ENCODE assay signal across 10 cellular contexts in genomic region chr14:77125275-77126073, GRCh38. TPM values are rescaled to one million over a fixed set of nuclear protein-coding genes. Genes with fewer than 3 reads are reported as not detected.
A peak's percentile ranks its signal among the peaks of the same experiment; 100 is the strongest.
DNase-seq lines count a peak whose midpoint lies in the region; ATAC-seq, FAIRE-seq and TF ChIP-seq lines count a peak whose summit lies in the region.
"Had no signal": no experiment of that assay in that cellular context is flagged by ENCODE, and none has a peak within 500 bp of the region (broad histone marks: within the 10 kb centered on the region; RNA-seq: fewer than 3 reads in every experiment).

No MANE protein-coding gene starts in this region.

- H3K4me2 ChIP-seq in K562 (ENCODE audit: insufficient read depth, low read length) = peak overlapping the region; percentile 71; the same call in 1 of the 2 replicates

- BruUV-seq in K562 (replicated peaks; lab: Mats Ljungman, UMichigan) = no TSS peak

- no peaks in the 10 kb centered on the region for H3K79me2 ChIP-seq in K562 (ENCODE audit: control insufficient read depth, insufficient read depth, low read length)

- peaks cover 0 to 26% of the 10 kb centered on the region in 2 experiments; a peak in 2 of 5 replicates for H3K27me3 ChIP-seq in K562 (ENCODE audit: control insufficient read depth in 2 of 2, insufficient read depth in 2 of 2, low read length in 2 of 2)
- H3K27me3 ChIP-seq in upper lobe of left lung = peaks cover 0 to 6% (median 2%) of the 10 kb centered on the region in 4 donors

- DNase-seq in activated naive CD4-positive, alpha-beta T cell treated with anti-CD3 and anti-CD28 coated beads, Interleukin-2, amount 10 ng/mL, durations not matched to agents 7 days and 5 days = no peak
- no peak for DNase-seq in activated naive CD4-positive, alpha-beta T cell treated with Interleukin-2 at 50 U/mL for 16 hours
- DNase-seq in K562 (ENCODE audit: extremely low read depth in 1 of 4, low spot score in 3 of 4) (no peak), mesenteric fat pad (ENCODE audit: low spot score) (peak; percentile 85), upper lobe of left lung (no peak), midbrain (lab: John Stamatoyannopoulos, UW) (no peak)
- DNase-seq: DND-41, NCI-H226 had no signal

- TF ChIP-seq RAD21 in K562 (CRISPR knock-in tag; conservative IDR thresholded peaks at IDR 0.05 in 1 of 2, IDR thresholded peaks at IDR 0.05 in 1 of 2) = no peak

- no peaks in the 10 kb centered on the region for H3K9me3 Mint-ChIP-seq in activated naive CD4-positive, alpha-beta T cell treated with anti-CD3 and anti-CD28 coated beads, Interleukin-2, amount 10 ng/mL, durations not matched to agents 7 days and 5 days

- peaks cover 0 to 22% of the 10 kb centered on the region in 2 experiments; a peak in 4 of 5 replicates for H3K4me1 ChIP-seq in K562 (replicated peaks in 1 of 2; ENCODE audit: control insufficient read depth in 2 of 2, insufficient read depth in 2 of 2, low read length in 2 of 2)
- H3K4me1 ChIP-seq in upper lobe of left lung = peaks cover 18 to 42% (median 35%) of the 10 kb centered on the region in 4 donors

- H3K4me3 ChIP-seq in K562 = no peak overlapping the region
- H3K4me3 ChIP-seq in upper lobe of left lung = peak overlapping the region in 3 of 4 donors; percentile 44 to 58 (median 56)

- POLR2A ChIA-PET in K562 (lab: Yijun Ruan, JAX) = no interaction called here

- CTCF ChIA-PET in activated naive CD4-positive, alpha-beta T cell treated with anti-CD3 and anti-CD28 coated beads, Interleukin-2, amount 10 ng/mL, durations not matched to agents 7 days and 5 days (lab: Charles Lee) = interaction anchor here (0.7 to 5.7 kb wide), 6 partner anchors 9 to 250 kb away, joined by 3 to 32 read pairs (median 20); no protein-coding TSS in a partner anchor
- CTCF ChIA-PET in K562 (lab: Yijun Ruan, JAX; ENCODE audit: low intra/inter-chr PET ratio) = interaction anchor here (1.1 to 1.2 kb wide), 2 partner anchors 58 to 253 kb away, joined by 3 read pairs; no protein-coding TSS in a partner anchor

- FAIRE-seq in K562 (lab: Jason Lieb, UNC) = no peak

- no peaks in the 10 kb centered on the region for H3K36me3 ChIP-seq in K562 (ENCODE audit: control insufficient read depth, insufficient read depth, low read length)
- peaks cover 0 to 7% (median 0%) of the 10 kb centered on the region in 4 donors for H3K36me3 ChIP-seq in upper lobe of left lung

- H3K36me3 Mint-ChIP-seq in activated naive CD4-positive, alpha-beta T cell treated with anti-CD3 and anti-CD28 coated beads, Interleukin-2, amount 10 ng/mL, durations not matched to agents 7 days and 5 days = peaks cover 3% of the 10 kb centered on the region

- TF ChIP-seq CTCF in K562 (IDR thresholded peaks at IDR 0.05 in 2 of 3, conservative IDR thresholded peaks at IDR 0.05 in 1 of 3; ENCODE audit: insufficient read depth in 2 of 3, low read depth in 1 of 3, low read length in 3 of 3) = no peak
- no peak for TF ChIP-seq CTCF in upper lobe of left lung (IDR thresholded peaks at IDR 0.05)

- peaks cover 68% of the 10 kb centered on the region for H3K27me3 Mint-ChIP-seq in activated naive CD4-positive, alpha-beta T cell treated with anti-CD3 and anti-CD28 coated beads, Interleukin-2, amount 10 ng/mL, durations not matched to agents 7 days and 5 days

- no peaks in the 10 kb centered on the region; the same call in 1 of the 2 replicates for H4K20me1 ChIP-seq in K562 (replicated peaks; ENCODE audit: control insufficient read depth, insufficient read depth, low read length)

- peak overlapping the region in 1 of 2 experiments; percentile 86; a peak in 1 of 4 replicates for H3K9ac ChIP-seq in K562 (ENCODE audit: insufficient read depth in 1 of 2, low read depth in 2 of 2, low read length in 2 of 2)

- TF ChIP-seq POLR2A in K562 (conservative IDR thresholded peaks at IDR 0.05) (no peak), upper lobe of left lung (IDR thresholded peaks at IDR 0.05) (no peak)

- ATAC-seq in K562 = no peak
- no peak for ATAC-seq in upper lobe of left lung (ENCODE audit: low FRiP score in 2 of 2)
- no peak for ATAC-seq in GM18520 (IDR thresholded peaks at IDR 0.05; ENCODE audit: unreplicated experiment)
- ATAC-seq in HG02588 (IDR thresholded peaks at IDR 0.05; ENCODE audit: unreplicated experiment) = no peak

- H3K4me3 Mint-ChIP-seq in activated naive CD4-positive, alpha-beta T cell treated with anti-CD3 and anti-CD28 coated beads, Interleukin-2, amount 10 ng/mL, durations not matched to agents 7 days and 5 days = peak overlapping the region; percentile 49

- H3K27ac ChIP-seq in K562 (ENCODE audit: extremely low read depth, low read depth, low read length) (no peak overlapping the region), upper lobe of left lung (no peak overlapping the region)

- WGBS in K562 (ENCODE audit: insufficient coverage, low coverage, missing lambda C conversion rate) = 44% methylated on average over 21 of the region's 36 CpGs
- 26 to 32% methylated on average over 33 to 36 of the region's 36 CpGs for WGBS in upper lobe of left lung, 2 donors

- no peak overlapping the region for H3K27ac Mint-ChIP-seq in activated naive CD4-positive, alpha-beta T cell treated with anti-CD3 and anti-CD28 coated beads, Interleukin-2, amount 10 ng/mL, durations not matched to agents 7 days and 5 days

- no peak for TF ChIP-seq EP300 in K562 (IDR thresholded peaks at IDR 0.05; ENCODE audit: low read length)
- no peak for TF ChIP-seq EP300 in upper lobe of left lung (IDR thresholded peaks at IDR 0.05)

- in situ Hi-C loops in K562 (cut with MboI) = no loop called here

- H3K9me3 ChIP-seq in K562 (replicated peaks; ENCODE audit: control insufficient read depth, insufficient read depth, low read depth, low read length) (no peaks in the 10 kb centered on the region), upper lobe of left lung (no peaks in the 10 kb centered on the region)

- no peaks in the 10 kb centered on the region for H3K9me1 ChIP-seq in K562 (ENCODE audit: control insufficient read depth, insufficient read depth, low read length)

- H3K4me1 Mint-ChIP-seq in activated naive CD4-positive, alpha-beta T cell treated with anti-CD3 and anti-CD28 coated beads, Interleukin-2, amount 10 ng/mL, durations not matched to agents 7 days and 5 days = peaks cover 47% of the 10 kb centered on the region

- intact Hi-C loops in K562 (cut with micrococcal nuclease) = no loop called here

- no peak overlapping the region for H2AFZ ChIP-seq in K562 (ENCODE audit: low read depth, low read length)

RNA-seq across cellular contexts. Expression of gene ZDHHC22, which starts 16.1 kb away (rescaled TPM):
- not detected in 2 replicates for total RNA-seq in K562 (2011; cell fraction: chromatin; rRNA removed; ENCODE audit: low replicate concordance)
- not detected in 2 replicates for total RNA-seq in K562 (2011; cell fraction: nucleolus; rRNA removed)
- not detected in 2 replicates for total RNA-seq in K562 (2011; cell fraction: nucleoplasm; rRNA removed)
- not detected in 2 replicates for total RNA-seq in K562 (2014; rRNA removed)
- total RNA-seq in K562 (2014; rRNA removed; fragmentation: Illumina TruSeq; extraction: Trizol) = not detected in 2 replicates
- not detected in 2 replicates for total RNA-seq in K562 (2015; rRNA removed; fragmentation: Illumina TruSeq; extraction: Trizol)
- total RNA-seq in K562 (2021) = not detected in 2 replicates
- polyA plus RNA-seq in K562 (2011; rRNA removed) = not detected in 2 replicates
- polyA plus RNA-seq in K562 (2011; cell fraction: cytosol; rRNA removed) = not detected in 2 replicates
- not detected in 2 replicates for polyA plus RNA-seq in K562 (2011; cell fraction: nucleus; rRNA removed)
- polyA plus RNA-seq in K562 (2012) = not detected in 2 replicates
- not detected in 2 replicates for polyA plus RNA-seq in K562 (2014; fragmentation: Illumina TruSeq; extraction: Trizol)
- polyA plus RNA-seq in K562 (2014; fragmentation: Nextera tagmentation; extraction: Ambion mirVana) = not detected
- polyA plus RNA-seq in K562 (2014; rRNA removed) = not detected in 2 replicates
- not detected in 2 replicates for polyA minus RNA-seq in K562 (2011; rRNA and poly(A)+ RNA removed)
- polyA minus RNA-seq in K562 (2011; cell fraction: cytosol; rRNA and poly(A)+ RNA removed) = not detected in 2 replicates
- not detected in 2 replicates for polyA minus RNA-seq in K562 (2011; cell fraction: nucleus; rRNA and poly(A)+ RNA removed)
- total RNA-seq in mesenteric fat pad = not detected
- under 1 TPM in 1 of 6 donors, not detected in 5; 0.06 TPM for total RNA-seq in upper lobe of left lung

RNA-seq across cellular contexts. Expression of gene CIPC, which starts 27.4 kb away (rescaled TPM):
- total RNA-seq in K562 (2011; cell fraction: chromatin; rRNA removed; ENCODE audit: low replicate concordance) = 10.6 and 18.5 TPM in 2 replicates
- 9.2 and 11.6 TPM in 2 replicates for total RNA-seq in K562 (2011; cell fraction: nucleolus; rRNA removed)
- total RNA-seq in K562 (2011; cell fraction: nucleoplasm; rRNA removed) = 15.0 and 19.5 TPM in 2 replicates
- total RNA-seq in K562 (2014; rRNA removed) = 8.5 and 11.1 TPM in 2 replicates
- 11.5 and 12.1 TPM in 2 replicates for total RNA-seq in K562 (2014; rRNA removed; fragmentation: Illumina TruSeq; extraction: Trizol)
- total RNA-seq in K562 (2015; rRNA removed; fragmentation: Illumina TruSeq; extraction: Trizol) = 11.1 and 11.9 TPM in 2 replicates
- 10.7 and 14.4 TPM in 2 replicates for total RNA-seq in K562 (2021)
- polyA plus RNA-seq in K562 (2011; rRNA removed) = 15.3 and 16.9 TPM in 2 replicates
- polyA plus RNA-seq in K562 (2011; cell fraction: cytosol; rRNA removed) = 9.1 and 10.5 TPM in 2 replicates
- polyA plus RNA-seq in K562 (2011; cell fraction: nucleus; rRNA removed) = 14.3 and 15.5 TPM in 2 replicates
- 5.6 and 8.3 TPM in 2 replicates for polyA plus RNA-seq in K562 (2012)
- polyA plus RNA-seq in K562 (2014; fragmentation: Illumina TruSeq; extraction: Trizol) = 9.6 and 11.4 TPM in 2 replicates
- polyA plus RNA-seq in K562 (2014; fragmentation: Nextera tagmentation; extraction: Ambion mirVana) = 1 to 10 TPM; 5.0 to 6.5 TPM
- polyA plus RNA-seq in K562 (2014; rRNA removed) = 9.0 and 10.8 TPM in 2 replicates
- 13.3 and 14.9 TPM in 2 replicates for polyA minus RNA-seq in K562 (2011; rRNA and poly(A)+ RNA removed)
- polyA minus RNA-seq in K562 (2011; cell fraction: cytosol; rRNA and poly(A)+ RNA removed) = 5.8 and 11.6 TPM in 2 replicates
- 7.7 and 8.3 TPM in 2 replicates for polyA minus RNA-seq in K562 (2011; cell fraction: nucleus; rRNA and poly(A)+ RNA removed)
- 23.1 TPM for total RNA-seq in mesenteric fat pad
- 10 to 100 TPM; 25.1 to 42.4 (median 32.7) TPM for total RNA-seq in upper lobe of left lung

RNA-seq across cellular contexts. Expression of gene TMEM63C, which starts 56.1 kb away (rescaled TPM):
- 0.25 TPM in 1 of 2 replicates, not detected in the other for total RNA-seq in K562 (2011; cell fraction: chromatin; rRNA removed; ENCODE audit: low replicate concordance)
- total RNA-seq in K562 (2011; cell fraction: nucleolus; rRNA removed) = not detected in 2 replicates
- not detected in 2 replicates for total RNA-seq in K562 (2011; cell fraction: nucleoplasm; rRNA removed)
- total RNA-seq in K562 (2014; rRNA removed) (not detected in 2 replicates), K562 (2014; rRNA removed; fragmentation: Illumina TruSeq; extraction: Trizol) (not detected in 2 replicates), K562 (2015; rRNA removed; fragmentation: Illumina TruSeq; extraction: Trizol) (0.57 TPM in 1 of 2 replicates, not detected in the other), K562 (2021) (not detected in 2 replicates), mesenteric fat pad (0.51 TPM), upper lobe of left lung (1 to 10 TPM in 1 of 6 donors, under 1 TPM in 3, not detected in 2; 0.15 to 8.3 (median 0.80) TPM)
- polyA plus RNA-seq in K562 (2011; rRNA removed) (0.07 and 0.14 TPM in 2 replicates), K562 (2014; fragmentation: Illumina TruSeq; extraction: Trizol) (not detected in 2 replicates), K562 (2014; fragmentation: Nextera tagmentation; extraction: Ambion mirVana) (not detected), K562 (2014; rRNA removed) (not detected in 2 replicates)
- not detected in 2 replicates for polyA plus RNA-seq in K562 (2011; cell fraction: cytosol; rRNA removed)
- polyA plus RNA-seq in K562 (2011; cell fraction: nucleus; rRNA removed) = 0.08 TPM in 1 of 2 replicates, not detected in the other
- 0.15 TPM in 1 of 2 replicates, not detected in the other for polyA plus RNA-seq in K562 (2012)
- 0.03 TPM in 1 of 2 replicates, not detected in the other for polyA minus RNA-seq in K562 (2011; rRNA and poly(A)+ RNA removed)
- not detected in 2 replicates for polyA minus RNA-seq in K562 (2011; cell fraction: cytosol; rRNA and poly(A)+ RNA removed)
- 0.13 TPM in 1 of 2 replicates, not detected in the other for polyA minus RNA-seq in K562 (2011; cell fraction: nucleus; rRNA and poly(A)+ RNA removed)
